In the genomic region with DNA sequence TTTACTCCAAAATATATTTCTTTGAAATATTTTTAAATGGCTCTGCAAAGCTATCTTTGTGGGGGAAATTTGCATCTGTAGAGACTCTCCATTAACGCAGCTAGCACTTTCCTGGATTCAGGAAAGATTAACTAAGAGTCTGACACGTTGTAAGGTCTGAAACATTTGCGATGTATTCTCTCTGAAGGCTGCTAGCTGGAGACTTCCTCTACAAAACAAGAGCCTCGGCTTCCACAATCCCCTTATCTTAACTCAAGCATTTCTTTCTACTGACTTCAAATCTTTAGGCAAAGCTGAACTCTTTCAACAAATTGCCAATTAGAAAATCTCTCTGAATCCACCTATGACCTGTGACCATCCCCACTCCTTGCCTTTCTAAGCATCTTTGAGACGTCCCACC, we compare ENCODE assay signal across 20 cellular contexts.
"Had no signal": no experiment of that assay in that cellular context is flagged by ENCODE, and none has a peak within 500 bp of the region (broad histone marks: within the 10 kb centered on the region; RNA-seq: fewer than 3 reads in every experiment).

No MANE protein-coding gene starts in this region.

- H3K36me3 ChIP-seq: SJSA1 had no signal

- H3K9me2 ChIP-seq: SK-N-SH had no signal

- H3K9ac ChIP-seq: SK-N-SH had no signal

- H3K4me2 ChIP-seq: SK-N-SH had no signal

- H3K9me3 ChIP-seq: SJSA1 had no signal

- DNase-seq: KBM-7, MV-4-11, NCI-H1048, NCI-H1105, NCI-H1417, NCI-H1436 treated with DMSO at 0.1 percent for 48 hours, NCI-H1694, NCI-H187 treated with DMSO at 0.1 percent for 48 hours, NCI-H2029 treated with DMSO at 0.1 percent for 48 hours, NCI-H2171 treated with DMSO at 0.1 percent for 48 hours, NCI-H2227 treated with DMSO at 0.1 percent for 48 hours, NCI-H524, NCI-H526 treated with DMSO at 0.1 percent for 48 hours, NCI-H748 treated with DMSO at 0.1 percent for 48 hours, Right ventricle myocardium superior, RPMI8226, SIG-M5, SK-N-SH had no signal

- H3K27ac ChIP-seq: HL-60, SJSA1 had no signal

- H3K4me1 ChIP-seq: SJSA1 had no signal

- H3K4me3 ChIP-seq: SJSA1 had no signal
